Comparison of ENCODE assay signal across 1 cellular context in the genomic region with DNA sequence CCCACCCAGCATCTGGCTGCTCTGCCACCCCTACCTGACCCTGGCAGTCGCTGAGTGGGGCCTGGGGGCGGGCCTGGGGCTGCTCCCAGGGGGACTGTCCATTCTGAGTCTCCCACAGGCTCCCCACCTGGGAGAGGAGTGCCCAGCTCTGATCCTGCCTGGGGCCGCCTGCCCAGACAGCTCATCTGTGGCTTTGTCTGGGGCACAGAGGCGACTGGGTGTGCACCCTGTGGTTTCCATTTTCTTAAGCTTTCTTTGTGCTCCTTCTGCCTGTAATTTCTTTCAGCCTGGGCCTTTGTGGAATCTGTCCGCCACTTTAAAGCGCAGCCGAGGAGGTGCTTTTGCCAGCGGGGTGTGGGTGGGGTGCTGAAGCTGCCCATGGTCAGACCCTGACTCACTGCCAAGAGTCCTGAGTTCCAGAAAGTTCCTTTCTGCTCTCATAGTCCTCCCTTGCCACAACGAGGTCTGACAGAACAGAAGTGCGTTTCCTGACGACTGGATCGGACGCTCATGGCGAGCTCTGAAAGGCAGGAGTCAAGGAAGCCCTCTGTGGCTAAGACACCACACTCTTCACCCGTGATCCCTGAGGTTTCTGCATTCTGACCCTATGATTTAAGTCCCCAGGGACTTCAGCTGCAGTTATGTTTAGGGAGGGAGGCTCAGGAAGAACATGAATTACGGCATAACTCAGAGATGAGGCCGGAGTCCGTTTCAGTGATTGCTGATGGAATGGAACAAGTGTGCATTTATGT.
TF ChIP-seq lines count a peak whose summit lies in the region.

No MANE protein-coding gene starts in this region.

TF ChIP-seq in IMR-90, 13 proteins besides CTCF, POLR2A, EP300 and RAD21 (continued from another document):
- TF ChIP-seq FOS (IDR thresholded peaks at IDR 0.05; ENCODE audit: low read depth, low read length), result no peak
